ENCODE assay signal across 17 cellular contexts in the genomic region with DNA sequence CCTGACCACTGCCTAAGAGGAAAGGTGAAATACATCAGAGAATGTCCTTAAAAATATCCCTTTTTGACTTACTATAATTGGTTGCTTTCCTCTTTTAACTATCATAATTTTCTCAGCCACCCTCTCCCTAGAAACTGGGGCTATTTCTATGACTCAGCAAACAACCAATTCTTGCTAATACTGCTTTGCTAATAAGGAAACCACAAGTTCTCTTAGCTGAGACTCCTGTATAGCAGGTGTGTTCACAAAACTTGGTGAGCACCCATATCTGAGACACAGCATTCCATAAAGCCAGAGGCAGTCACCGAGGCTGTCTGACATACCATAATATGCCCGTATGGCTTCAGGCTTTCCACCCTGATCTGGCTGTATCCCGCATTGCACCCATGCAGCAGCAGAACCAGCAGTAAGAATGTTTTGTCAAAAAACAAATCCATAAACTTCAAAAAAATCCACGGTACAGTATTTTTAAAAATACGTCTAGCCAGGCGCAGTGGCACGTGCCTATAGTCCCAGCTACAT.
DNase-seq lines count a peak whose midpoint lies in the region; ATAC-seq and TF ChIP-seq lines count a peak whose summit lies in the region.
"Had no signal": no experiment of that assay in that cellular context is flagged by ENCODE, and none has a peak within 500 bp of the region (broad histone marks: within the 10 kb centered on the region; RNA-seq: fewer than 3 reads in every experiment).

No MANE protein-coding gene starts in this region.

- no peaks in the 10 kb centered on the region for H3K36me3 ChIP-seq in CD4-positive, alpha-beta memory T cell (ENCODE audit: insufficient read depth, low read length)

- POLR2A ChIA-PET in CD4-positive, alpha-beta memory T cell (lab: Charles Lee; ENCODE audit: partially characterized antibody) = no interaction called here

- no peaks in the 10 kb centered on the region for H3K36me3 Mint-ChIP-seq in stimulated activated memory B cell treated with anti-CD40 and anti-IgM and Interleukin-4, amounts not matched to agents 10 μg/mL and 1 μg/mL and 100 μg/mL, for 72 hours
- H3K36me3 Mint-ChIP-seq in natural killer cell = no peaks in the 10 kb centered on the region
- no peaks in the 10 kb centered on the region for H3K36me3 Mint-ChIP-seq in CD4-positive, alpha-beta memory T cell
- H3K36me3 Mint-ChIP-seq: CD4-positive, CD25-positive, alpha-beta regulatory T cell had no signal

- H3K9me3 ChIP-seq in CD4-positive, alpha-beta memory T cell (ENCODE audit: control insufficient read depth in 1 of 2, low read length in 2 of 2) = no peaks in the 10 kb centered on the region
- H3K9me3 ChIP-seq: testis had no signal

- intact Hi-C loops in natural killer cell (cut with micrococcal nuclease) = no loop called here
- intact Hi-C loops in CD4-positive, alpha-beta memory T cell (cut with micrococcal nuclease) = no loop called here

- no peaks in the 10 kb centered on the region for H3K27me3 ChIP-seq in CD4-positive, alpha-beta memory T cell (ENCODE audit: insufficient read depth, low read length)
- H3K27me3 ChIP-seq: testis had no signal

- CTCF ChIA-PET in CD4-positive, alpha-beta memory T cell (lab: Charles Lee; ENCODE audit: partially characterized antibody) = no interaction called here

- ATAC-seq in GM19372 (IDR thresholded peaks at IDR 0.05; ENCODE audit: low read depth, unreplicated experiment) (peak; percentile 81), HG02610 (IDR thresholded peaks at IDR 0.05; ENCODE audit: unreplicated experiment) (peak; percentile 89), HG03460 (IDR thresholded peaks at IDR 0.05; ENCODE audit: unreplicated experiment) (peak; percentile 91), HG02973 (IDR thresholded peaks at IDR 0.05; ENCODE audit: unreplicated experiment) (no peak), natural killer cell (no peak)
- peak; percentile 68 for ATAC-seq in stimulated activated memory B cell treated with anti-CD40 and anti-IgM and Interleukin-4, amounts not matched to agents 10 μg/mL and 1 μg/mL and 100 μg/mL, for 72 hours
- ATAC-seq: Panc1 had no signal

- H3K4me3 Mint-ChIP-seq in stimulated activated memory B cell treated with anti-CD40 and anti-IgM and Interleukin-4, amounts not matched to agents 10 μg/mL and 1 μg/mL and 100 μg/mL, for 72 hours = no peak overlapping the region
- no peak overlapping the region for H3K4me3 Mint-ChIP-seq in natural killer cell
- H3K4me3 Mint-ChIP-seq in CD4-positive, alpha-beta memory T cell = no peak overlapping the region
- H3K4me3 Mint-ChIP-seq: CD4-positive, CD25-positive, alpha-beta regulatory T cell; T-helper 2 cell treated with Interferon-gamma antibody and Interleukin-4, amounts not matched to agents 5 μg/mL and 100 μg/mL, for 36 hours had no signal

- peak overlapping the region; percentile 59 for H3K27ac Mint-ChIP-seq in stimulated activated memory B cell treated with anti-CD40 and anti-IgM and Interleukin-4, amounts not matched to agents 10 μg/mL and 1 μg/mL and 100 μg/mL, for 72 hours
- no peak overlapping the region for H3K27ac Mint-ChIP-seq in natural killer cell
- no peak overlapping the region for H3K27ac Mint-ChIP-seq in CD4-positive, alpha-beta memory T cell
- H3K27ac Mint-ChIP-seq: CD4-positive, CD25-positive, alpha-beta regulatory T cell; T-helper 2 cell treated with Interferon-gamma antibody and Interleukin-4, amounts not matched to agents 5 μg/mL and 100 μg/mL, for 36 hours had no signal

- no peak for DNase-seq in natural killer cell
- DNase-seq in CD4-positive, alpha-beta memory T cell = no peak
- no peak for DNase-seq in foreskin melanocyte
- DNase-seq: activated naive CD4-positive, alpha-beta T cell; CD4-positive, CD25-positive, alpha-beta regulatory T cell; central memory CD4-positive, alpha-beta T cell; NCI-H2227 treated with DMSO at 0.1 percent for 48 hours; nucleus accumbens; testis had no signal

- no peak overlapping the region for H3K4me3 ChIP-seq in CD4-positive, alpha-beta memory T cell (ENCODE audit: low read length in 2 of 2)
- H3K4me3 ChIP-seq: lung, testis had no signal

- peaks cover 50% of the 10 kb centered on the region for H3K4me1 Mint-ChIP-seq in stimulated activated memory B cell treated with anti-CD40 and anti-IgM and Interleukin-4, amounts not matched to agents 10 μg/mL and 1 μg/mL and 100 μg/mL, for 72 hours
- H3K4me1 Mint-ChIP-seq in natural killer cell = peaks cover 0 to 25% of the 10 kb centered on the region in 2 donors
- peaks cover 0 to 6% (median 0%) of the 10 kb centered on the region in 4 donors for H3K4me1 Mint-ChIP-seq in CD4-positive, alpha-beta memory T cell

- H3K27ac ChIP-seq in CD4-positive, alpha-beta memory T cell (ENCODE audit: low read depth, low read length) = no peak overlapping the region
- H3K27ac ChIP-seq: testis had no signal

- no peaks in the 10 kb centered on the region for H3K9me3 Mint-ChIP-seq in stimulated activated memory B cell treated with anti-CD40 and anti-IgM and Interleukin-4, amounts not matched to agents 10 μg/mL and 1 μg/mL and 100 μg/mL, for 72 hours
- H3K9me3 Mint-ChIP-seq in natural killer cell = no peaks in the 10 kb centered on the region
- no peaks in the 10 kb centered on the region for H3K9me3 Mint-ChIP-seq in CD4-positive, alpha-beta memory T cell
- H3K9me3 Mint-ChIP-seq: CD4-positive, CD25-positive, alpha-beta regulatory T cell; T-helper 2 cell treated with Interferon-gamma antibody and Interleukin-4, amounts not matched to agents 5 μg/mL and 100 μg/mL, for 36 hours had no signal

- TF ChIP-seq CTCF in natural killer cell (IDR thresholded peaks at IDR 0.05) = no peak

- H3K4me1 ChIP-seq in CD4-positive, alpha-beta memory T cell (ENCODE audit: insufficient read depth, low read length) = no peaks in the 10 kb centered on the region
- H3K4me1 ChIP-seq: testis had no signal

- no peaks in the 10 kb centered on the region for H3K27me3 Mint-ChIP-seq in stimulated activated memory B cell treated with anti-CD40 and anti-IgM and Interleukin-4, amounts not matched to agents 10 μg/mL and 1 μg/mL and 100 μg/mL, for 72 hours
- H3K27me3 Mint-ChIP-seq in natural killer cell (ENCODE audit: low read depth in 2 of 2) = peaks cover 24 to 60% of the 10 kb centered on the region in 2 donors
- H3K27me3 Mint-ChIP-seq in CD4-positive, alpha-beta memory T cell = peaks cover 33 to 35% of the 10 kb centered on the region in 2 donors

Comparison
In these comparisons a context has a peak if more than half of its experiments do, and no peak if none do; other contexts are left out.
1. ATAC-seq: peak in GM19372 (single experiment), HG02610 (single experiment), HG03460 (single experiment) and stimulated activated memory B cell treated with anti-CD40 and anti-IgM and Interleukin-4, amounts not matched to agents 10 μg/mL and 1 μg/mL and 100 μg/mL, for 72 hours (single experiment); none in HG02973 (single experiment) and natural killer cell (0 of 3).